In the genomic region with DNA sequence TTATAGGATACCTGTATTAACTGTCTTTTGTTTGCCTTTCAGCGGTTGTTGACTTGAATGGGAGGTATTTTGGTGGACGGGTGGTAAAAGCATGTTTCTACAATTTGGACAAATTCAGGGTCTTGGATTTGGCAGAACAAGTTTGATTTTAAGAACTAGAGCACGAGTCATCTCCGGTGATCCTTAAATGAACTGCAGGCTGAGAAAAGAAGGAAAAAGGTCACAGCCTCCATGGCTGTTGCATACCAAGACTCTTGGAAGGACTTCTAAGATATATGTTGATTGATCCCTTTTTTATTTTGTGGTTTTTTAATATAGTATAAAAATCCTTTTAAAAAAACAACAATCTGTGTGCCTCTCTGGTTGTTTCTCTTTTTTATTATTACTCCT, we compare ENCODE assay signal across 17 cellular contexts. TPM values are rescaled to one million over a fixed set of nuclear protein-coding genes. Genes with fewer than 3 reads are reported as not detected.
DNase-seq lines count a peak whose midpoint lies in the region; ATAC-seq and TF ChIP-seq lines count a peak whose summit lies in the region.
"Had no signal": no experiment of that assay in that cellular context is flagged by ENCODE, and none has a peak within 500 bp of the region (broad histone marks: within the 10 kb centered on the region; RNA-seq: fewer than 3 reads in every experiment).

No MANE protein-coding gene starts in this region.

- no peak for TF ChIP-seq EP300 in SK-N-SH (IDR thresholded peaks at IDR 0.05; ENCODE audit: borderline replicate concordance in 1 of 2, low read depth in 1 of 2, low read length in 1 of 2)

- H3K27ac Mint-ChIP-seq in T-helper 17 cell, result peak overlapping the region; percentile 41
- H3K27ac Mint-ChIP-seq: naive B cell; stimulated activated naive B cell treated with anti-CD40 and anti-IgM and Interleukin-4, amounts not matched to agents 10 μg/mL and 1 μg/mL and 100 μg/mL, for 72 hours had no signal

- DNase-seq in SK-N-SH (no peak), T-helper 17 cell (no peak), fibroblast of lung (ENCODE audit: low read depth in 2 of 2) (peak in 1 of 2 donors; percentile 52), hippocampal formation (lab: John Stamatoyannopoulos, UW) (no peak), pons (ENCODE audit: low spot score) (no peak), GM20000 (ENCODE audit: low spot score) (no peak)
- DNase-seq: 8988T; activated CD8-positive, alpha-beta memory T cell treated with anti-CD3 and anti-CD28 coated beads for 24 hours; activated effector memory CD4-positive, alpha-beta T cell treated with Interleukin-2 at 50 U/mL for 16 hours; DMS53; naive B cell; NCI-H524 treated with DMSO at 0.1 percent for 48 hours; stimulated activated naive B cell treated with anti-CD40 and anti-IgM and Interleukin-4, amounts not matched to agents 10 μg/mL and 1 μg/mL and 100 μg/mL, for 72 hours; upper lobe of right lung had no signal

- CTCF ChIA-PET in SK-N-SH (lab: Yijun Ruan, JAX), result interaction anchor here (1.1 kb wide), 1 partner anchor 286 kb away, joined by 6 read pairs; no protein-coding TSS in a partner anchor

- H2AFZ ChIP-seq in SK-N-SH (ENCODE audit: low read depth) (no peak overlapping the region), fibroblast of lung (ENCODE audit: low read length) (no peak overlapping the region)

- ATAC-seq in SK-N-SH treated with all-trans-retinoic acid at 6 μM for 48 hours (no peak; the same call in 2 of the 3 replicates), T-helper 17 cell (no peak)
- ATAC-seq: upper lobe of right lung had no signal

- TF ChIP-seq RAD21 in SK-N-SH (IDR thresholded peaks at IDR 0.05; ENCODE audit: low read length), result no peak

- H3K27ac ChIP-seq in SK-N-SH (ENCODE audit: low read depth in 2 of 2, low read length in 1 of 2) (peak overlapping the region in 1 of 2 experiments; percentile 76; a peak in 2 of 4 replicates), fibroblast of lung (ENCODE audit: insufficient read depth, low read length) (peak overlapping the region; percentile 65)
- H3K27ac ChIP-seq: upper lobe of right lung had no signal

- POLR2A ChIA-PET in SK-N-SH (lab: Yijun Ruan, JAX), result no interaction called here

- H3K79me2 ChIP-seq in SK-N-SH (ENCODE audit: insufficient read depth), result peaks cover 14% of the 10 kb centered on the region
- peaks cover 3% of the 10 kb centered on the region for H3K79me2 ChIP-seq in fibroblast of lung (ENCODE audit: control insufficient read depth, insufficient read depth, low read length)

- no peaks in the 10 kb centered on the region for H3K27me3 Mint-ChIP-seq in T-helper 17 cell
- H3K27me3 Mint-ChIP-seq: naive B cell; stimulated activated naive B cell treated with anti-CD40 and anti-IgM and Interleukin-4, amounts not matched to agents 10 μg/mL and 1 μg/mL and 100 μg/mL, for 72 hours had no signal

- H3K9ac ChIP-seq in SK-N-SH (no peak overlapping the region), fibroblast of lung (ENCODE audit: insufficient read depth, low read length) (no peak overlapping the region), skeletal muscle satellite cell (ENCODE audit: low read depth, low read length) (peak overlapping the region; percentile 54)

- H3F3A ChIP-seq in SK-N-SH (replicated peaks; ENCODE audit: insufficient read depth), result peaks cover 33% of the 10 kb centered on the region

- H3K9me3 ChIP-seq in SK-N-SH (no peaks in the 10 kb centered on the region), T-helper 17 cell (ENCODE audit: control insufficient read depth, low read length, poor library complexity, severe bottlenecking) (no peaks in the 10 kb centered on the region), fibroblast of lung (ENCODE audit: control insufficient read depth, insufficient read depth, low read depth, low read length) (no peaks in the 10 kb centered on the region), skeletal muscle satellite cell (replicated peaks; ENCODE audit: low read length) (no peaks in the 10 kb centered on the region)
- H3K9me3 ChIP-seq: upper lobe of right lung had no signal

- peak overlapping the region; percentile 17; the same call in 1 of the 2 replicates for H3K4me2 ChIP-seq in SK-N-SH
- H3K4me2 ChIP-seq in fibroblast of lung (ENCODE audit: extremely low read depth, insufficient read depth, low read length), result no peak overlapping the region
- peak overlapping the region; percentile 34 for H3K4me2 ChIP-seq in skeletal muscle satellite cell (ENCODE audit: low read length)

- peaks cover 23% of the 10 kb centered on the region for H3K36me3 Mint-ChIP-seq in T-helper 17 cell (ENCODE audit: low read depth)

- no peak overlapping the region for H3K4me3 ChIP-seq in SK-N-SH (ENCODE audit: low read depth in 2 of 2, low read length in 1 of 2)
- no peak overlapping the region for H3K4me3 ChIP-seq in fibroblast of lung (replicated peaks in 1 of 4; ENCODE audit: control extremely low read depth in 1 of 4, insufficient read depth in 1 of 4, low read depth in 3 of 4, low read length in 4 of 4)
- H3K4me3 ChIP-seq in skeletal muscle satellite cell (ENCODE audit: low read length), result no peak overlapping the region
- H3K4me3 ChIP-seq: upper lobe of right lung had no signal

- H4K20me1 ChIP-seq in SK-N-SH (ENCODE audit: insufficient read depth) (peaks cover 4% of the 10 kb centered on the region; the same call in 1 of the 2 replicates), fibroblast of lung (ENCODE audit: control insufficient read depth, extremely low read depth, insufficient read depth, low read length) (no peaks in the 10 kb centered on the region)

- H3K27me3 ChIP-seq in SK-N-SH (ENCODE audit: insufficient read depth) (no peaks in the 10 kb centered on the region), fibroblast of lung (ENCODE audit: control insufficient read depth, insufficient read depth, low read length) (no peaks in the 10 kb centered on the region), skeletal muscle satellite cell (ENCODE audit: control insufficient read depth, insufficient read depth, low read length) (no peaks in the 10 kb centered on the region)
- H3K27me3 ChIP-seq: upper lobe of right lung had no signal

- no peaks in the 10 kb centered on the region for H3K9me2 ChIP-seq in SK-N-SH

- peaks cover 37% of the 10 kb centered on the region for H3K4me1 Mint-ChIP-seq in T-helper 17 cell

- H3K4me3 Mint-ChIP-seq in T-helper 17 cell, result no peak overlapping the region
- H3K4me3 Mint-ChIP-seq: naive B cell; stimulated activated naive B cell treated with anti-CD40 and anti-IgM and Interleukin-4, amounts not matched to agents 10 μg/mL and 1 μg/mL and 100 μg/mL, for 72 hours had no signal

- 90% methylated on average over 4 of the region's 4 CpGs for WGBS in SK-N-SH (ENCODE audit: low lambda C conversion rate)

- TF ChIP-seq CTCF in SK-N-SH (IDR thresholded peaks at IDR 0.05) (no peak), fibroblast of lung (conservative IDR thresholded peaks at IDR 0.05 in 1 of 2, IDR thresholded peaks at IDR 0.05 in 1 of 2; ENCODE audit: low read depth in 1 of 2, low read length in 2 of 2) (no peak), GM20000 (IDR thresholded peaks at IDR 0.05; ENCODE audit: extremely low read depth, missing control alignments) (no peak)

- peaks cover 0 to 18% of the 10 kb centered on the region in 2 experiments; a peak in 3 of 4 replicates for H3K4me1 ChIP-seq in SK-N-SH (ENCODE audit: control insufficient read depth in 1 of 2, insufficient read depth in 2 of 2, low read depth in 1 of 2, low read length in 1 of 2)
- peaks cover 5% of the 10 kb centered on the region for H3K4me1 ChIP-seq in fibroblast of lung (ENCODE audit: control insufficient read depth, extremely low read depth, insufficient read depth, low read length)
- peaks cover 23% of the 10 kb centered on the region for H3K4me1 ChIP-seq in skeletal muscle satellite cell (ENCODE audit: control insufficient read depth, insufficient read depth, low read length)

- H3K36me3 ChIP-seq in SK-N-SH (replicated peaks in 1 of 2; ENCODE audit: control insufficient read depth in 1 of 2, insufficient read depth in 2 of 2, low read length in 1 of 2), result peaks cover 35 to 62% of the 10 kb centered on the region in 2 experiments
- no peaks in the 10 kb centered on the region for H3K36me3 ChIP-seq in fibroblast of lung (ENCODE audit: control insufficient read depth, insufficient read depth, low read length)
- H3K36me3 ChIP-seq in skeletal muscle satellite cell (ENCODE audit: insufficient read depth, low read length), result peaks cover 55% of the 10 kb centered on the region

TF ChIP-seq in SK-N-SH, 30 proteins besides CTCF, POLR2A, EP300 and RAD21:
- TF ChIP-seq MEF2A (IDR thresholded peaks at IDR 0.05; ENCODE audit: borderline replicate concordance, low read depth) (0 out of 2 replicates have a peak, but pooled peaks have one; percentile 6), FOXJ3 (CRISPR knock-in tag; IDR thresholded peaks at IDR 0.05) (no peak)

TF ChIP-seq in SK-N-SH treated with all-trans-retinoic acid at 6 μM for 48 hours, 23 proteins besides CTCF, POLR2A, EP300 and RAD21 (continues in another document):
- TF ChIP-seq ZC3H10 (CRISPR knock-in tag; IDR thresholded peaks at IDR 0.05) (no peak), ISL1 (CRISPR knock-in tag; IDR thresholded peaks at IDR 0.05) (no peak)
- TF ChIP-seq, protein P1, sequence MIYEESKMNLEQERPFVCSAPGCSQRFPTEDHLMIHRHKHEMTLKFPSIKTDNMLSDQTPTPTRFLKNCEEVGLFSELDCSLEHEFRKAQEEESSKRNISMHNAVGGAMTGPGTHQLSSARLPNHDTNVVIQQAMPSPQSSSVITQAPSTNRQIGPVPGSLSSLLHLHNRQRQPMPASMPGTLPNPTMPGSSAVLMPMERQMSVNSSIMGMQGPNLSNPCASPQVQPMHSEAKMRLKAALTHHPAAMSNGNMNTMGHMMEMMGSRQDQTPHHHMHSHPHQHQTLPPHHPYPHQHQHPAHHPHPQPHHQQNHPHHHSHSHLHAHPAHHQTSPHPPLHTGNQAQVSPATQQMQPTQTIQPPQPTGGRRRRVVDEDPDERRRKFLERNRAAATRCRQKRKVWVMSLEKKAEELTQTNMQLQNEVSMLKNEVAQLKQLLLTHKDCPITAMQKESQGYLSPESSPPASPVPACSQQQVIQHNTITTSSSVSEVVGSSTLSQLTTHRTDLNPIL (CRISPR knock-in tag; IDR thresholded peaks at IDR 0.05; ENCODE audit: low read depth), result no peak

RNA-seq across cellular contexts. Expression of a gene that starts 26.6 kb away (rescaled TPM):
- polyA plus RNA-seq in SK-N-SH (2012; rRNA removed), result 32.6 and 34.2 TPM in 2 replicates
- 25.2 and 25.9 TPM in 2 replicates for polyA plus RNA-seq in SK-N-SH (2012; cell fraction: cytosol; rRNA removed)
- polyA plus RNA-seq in SK-N-SH (2012; cell fraction: nucleus; rRNA removed), result 94.6 and 118 TPM in 2 replicates
- total RNA-seq in T-helper 17 cell, result 100 to 1,000 TPM; 133 to 146 TPM
- 46.1 and 56.8 TPM in 2 replicates for total RNA-seq in fibroblast of lung
- polyA plus RNA-seq in fibroblast of lung, result 28.9 and 32.5 TPM in 2 replicates
- 67.0 and 78.2 TPM in 2 replicates for polyA plus RNA-seq in fibroblast of lung (2012)
- 11.5 and 20.2 TPM in 2 replicates for polyA minus RNA-seq in fibroblast of lung (ENCODE audit: low replicate concordance)
- 20.5 and 28.6 TPM in 2 replicates for total RNA-seq in skeletal muscle satellite cell (2012; rRNA removed)

RNA-seq across cellular contexts. Expression of a gene that starts 53.2 kb away (rescaled TPM):
- polyA plus RNA-seq in SK-N-SH (2012; rRNA removed) (not detected in 2 replicates), fibroblast of lung (not detected in 2 replicates)
- not detected in 2 replicates for polyA plus RNA-seq in SK-N-SH (2012; cell fraction: cytosol; rRNA removed)
- polyA plus RNA-seq in SK-N-SH (2012; cell fraction: nucleus; rRNA removed), result not detected in 2 replicates
- total RNA-seq in T-helper 17 cell (10 to 100 TPM; 51.7 to 59.2 TPM), fibroblast of lung (not detected in 2 replicates)
- polyA plus RNA-seq in fibroblast of lung (2012), result not detected in 2 replicates
- not detected in 2 replicates for polyA minus RNA-seq in fibroblast of lung (ENCODE audit: low replicate concordance)
- total RNA-seq in skeletal muscle satellite cell (2012; rRNA removed), result not detected in 2 replicates
- total RNA-seq: dermis blood vessel endothelial cell had no signal

Comparison
In these comparisons a context has a peak if more than half of its experiments do, and no peak if none do; other contexts are left out.
1. RNA of a gene that starts 53.2 kb away (total RNA-seq): 51.7 to 59.2 TPM in T-helper 17 cell; not detected in fibroblast of lung; every median in the first group is over 10 times any median in the second.